Comparison of ENCODE assay signal across 1 cellular context in genomic region chr14:39017096-39018016, GRCh38.
A peak's percentile ranks its signal among the peaks of the same experiment; 100 is the strongest.
TF ChIP-seq lines count a peak whose summit lies in the region.
"Not testable (repeated sequence)": the region's sequence is repeated elsewhere in the genome, so short reads cannot be mapped to it uniquely, and the experiment has no call there.

No MANE protein-coding gene starts in this region.

TF ChIP-seq in HepG2, 621 proteins besides CTCF, POLR2A, EP300 and RAD21 (continued from another document and continues in another):
- TF ChIP-seq ZSCAN31 (CRISPR knock-in tag; IDR thresholded peaks at IDR 0.05; ENCODE audit: low read depth) (peak; percentile 32; the same call in 1 of the 2 replicates), ZNF317 (CRISPR knock-in tag; IDR thresholded peaks at IDR 0.05) (0 out of 2 replicates have a peak, but pooled peaks have one; percentile 65), ZNF367 (CRISPR knock-in tag; IDR thresholded peaks at IDR 0.05; ENCODE audit: borderline replicate concordance) (peak; percentile 45; the same call in 1 of the 2 replicates), SKIL (CRISPR knock-in tag; IDR thresholded peaks at IDR 0.05; ENCODE audit: borderline replicate concordance) (peak; percentile 12; the same call in 1 of the 2 replicates), ZNF136 (CRISPR knock-in tag; IDR thresholded peaks at IDR 0.05; ENCODE audit: low read depth) (peak; percentile 97), ZNF264 (CRISPR knock-in tag; IDR thresholded peaks at IDR 0.05) (0 out of 2 replicates have a peak, but pooled peaks have one; percentile 32), RARA (CRISPR knock-in tag; IDR thresholded peaks at IDR 0.05) (peak; percentile 43), MTERF4 (CRISPR knock-in tag; IDR thresholded peaks at IDR 0.05) (peak; percentile 67; the same call in 1 of the 2 replicates), NR2F1 (CRISPR knock-in tag; IDR thresholded peaks at IDR 0.05) (0 out of 4 replicates have a peak, but pooled peaks of 1 of the 2 experiments have one; percentile 23), HNRNPLL (IDR thresholded peaks at IDR 0.05; ENCODE audit: low read depth, low read length, poor library complexity, severe bottlenecking) (peak; percentile 53), ATF2 (CRISPR knock-in tag; IDR thresholded peaks at IDR 0.05) (peak; percentile 43), GFI1 (CRISPR knock-in tag; IDR thresholded peaks at IDR 0.05; ENCODE audit: borderline replicate concordance) (peak; percentile 87), YEATS4 (CRISPR knock-in tag; IDR thresholded peaks at IDR 0.05; ENCODE audit: borderline replicate concordance) (peak; percentile 64), KLF16 (CRISPR knock-in tag; IDR thresholded peaks at IDR 0.05) (peak in 1 of 2 experiments; percentile 71; a peak in 1 of 4 replicates), ZNF713 (CRISPR knock-in tag; IDR thresholded peaks at IDR 0.05) (peak; percentile 86), TOPORS (CRISPR knock-in tag; IDR thresholded peaks at IDR 0.05) (peak; percentile 96), THAP9 (CRISPR knock-in tag; IDR thresholded peaks at IDR 0.05; ENCODE audit: borderline replicate concordance) (peak; percentile 85; the same call in 1 of the 2 replicates), ZBTB39 (CRISPR knock-in tag; IDR thresholded peaks at IDR 0.05) (peak; percentile 75; the same call in 1 of the 2 replicates), ZMYM3 (CRISPR knock-in tag; IDR thresholded peaks at IDR 0.05) (peak; percentile 65), MED1 (CRISPR knock-in tag; IDR thresholded peaks at IDR 0.05) (0 out of 2 replicates have a peak, but pooled peaks have one; percentile 59), ZSCAN9 (CRISPR knock-in tag; IDR thresholded peaks at IDR 0.05; ENCODE audit: borderline replicate concordance) (0 out of 2 replicates have a peak, but pooled peaks have one; percentile 3), POGK (CRISPR knock-in tag; conservative IDR thresholded peaks at IDR 0.05) (peak; percentile 91), SOX6 (CRISPR knock-in tag; IDR thresholded peaks at IDR 0.05) (peak; percentile 86), ZNF776 (CRISPR knock-in tag; IDR thresholded peaks at IDR 0.05) (0 out of 2 replicates have a peak, but pooled peaks have one; percentile 88), SKI (IDR thresholded peaks at IDR 0.05; ENCODE audit: partially characterized antibody) (peak; percentile 48), KDM6A (CRISPR knock-in tag; IDR thresholded peaks at IDR 0.05; ENCODE audit: low read depth) (peak; percentile 87), NCOA1 (CRISPR knock-in tag; IDR thresholded peaks at IDR 0.05) (peak; percentile 93), REPIN1 (CRISPR knock-in tag; IDR thresholded peaks at IDR 0.05; ENCODE audit: borderline replicate concordance, low read depth) (peak; percentile 91; the same call in 1 of the 2 replicates), STAG1 (CRISPR knock-in tag; IDR thresholded peaks at IDR 0.05) (peak; percentile 70), ZFYVE20 (CRISPR knock-in tag; IDR thresholded peaks at IDR 0.05; ENCODE audit: borderline replicate concordance, low read depth) (0 out of 2 replicates have a peak, but pooled peaks have one; percentile 32), ZSCAN20 (CRISPR knock-in tag; IDR thresholded peaks at IDR 0.05; ENCODE audit: borderline replicate concordance) (0 out of 2 replicates have a peak, but pooled peaks have one; percentile 40), FOXO1 (CRISPR knock-in tag; IDR thresholded peaks at IDR 0.05) (peak; percentile 68), MXD4 (CRISPR knock-in tag; IDR thresholded peaks at IDR 0.05) (peak; percentile 46; the same call in 1 of the 2 replicates), MIXL1 (CRISPR knock-in tag; IDR thresholded peaks at IDR 0.05) (peak; percentile 78), ZBTB40 (CRISPR knock-in tag; IDR thresholded peaks at IDR 0.05) (peak; percentile 64), SIX1 (CRISPR knock-in tag; IDR thresholded peaks at IDR 0.05; ENCODE audit: borderline replicate concordance) (peak; percentile 15; the same call in 1 of the 2 replicates)
- not testable (repeated sequence) for TF ChIP-seq SOX6, ZBTB40 (IDR thresholded peaks at IDR 0.05)
